ENCODE assay signal across 9 cellular contexts in genomic region chr1:205977348-205978014, GRCh38. TPM values are rescaled to one million over a fixed set of nuclear protein-coding genes. Genes with fewer than 3 reads are reported as not detected.
DNase-seq lines count a peak whose midpoint lies in the region; ATAC-seq and TF ChIP-seq lines count a peak whose summit lies in the region.
"Had no signal": no experiment of that assay in that cellular context is flagged by ENCODE, and none has a peak within 500 bp of the region (broad histone marks: within the 10 kb centered on the region; RNA-seq: fewer than 3 reads in every experiment).

No MANE protein-coding gene starts in this region.

- H3K4me3 ChIP-seq in DND-41 (ENCODE audit: low read depth in 1 of 2, low read length in 2 of 2), result no peak overlapping the region
- H3K4me3 ChIP-seq in esophagus muscularis mucosa, result no peak overlapping the region

- 94% methylated on average over 2 of the region's 2 CpGs for WGBS in esophagus muscularis mucosa

- H3K27me3 ChIP-seq in DND-41 (ENCODE audit: insufficient read depth, low read length, poor library complexity) (no peaks in the 10 kb centered on the region), esophagus muscularis mucosa (peaks cover 0 to 5% (median 0%) of the 10 kb centered on the region in 4 donors)

- DNase-seq in DND-41, result peak; percentile 71
- peak; percentile 50 for DNase-seq in KG1 (lab: John Stamatoyannopoulos, UW)
- peak; percentile 88 for DNase-seq in OCI-M1 (lab: John Stamatoyannopoulos, UW)
- peak; percentile 66 for DNase-seq in activated T-cell treated with anti-CD3 and anti-CD28 coated beads for 24 hours (ENCODE audit: low read depth)
- DNase-seq in esophagus muscularis mucosa (ENCODE audit: extremely low spot score), result no peak
- DNase-seq in naive thymus-derived CD8-positive, alpha-beta T cell, result peak; percentile 56 to 83 (median 72)
- DNase-seq in stimulated activated CD8-positive, alpha-beta memory T cell treated with anti-CD3 and anti-CD28 coated beads, Interleukin-7, amount 100 ng/mL, for 4 hours (ENCODE audit: low read depth in 2 of 2), result peak; percentile 52 to 53

- H3K4me2 ChIP-seq in DND-41 (ENCODE audit: insufficient read depth, low read length), result no peak overlapping the region

- TF ChIP-seq POLR2A in esophagus muscularis mucosa (IDR thresholded peaks at IDR 0.05; ENCODE audit: low read depth), result no peak

- H3K27ac Mint-ChIP-seq in naive thymus-derived CD8-positive, alpha-beta T cell, result no peak overlapping the region
- H3K27ac Mint-ChIP-seq: dendritic cell treated with granulocyte-macrophage colony-stimulating factor and Interleukin-4, amounts not matched to agents 40 ng/mL and 50 ng/mL, for 4 days had no signal

- peaks cover 16% of the 10 kb centered on the region; the same call in 1 of the 2 replicates for H4K20me1 ChIP-seq in DND-41 (ENCODE audit: insufficient read depth, low read length)

- intact Hi-C loops in esophagus muscularis mucosa (cut with DNase I), result loop anchor here (1.0 to 5.0 kb wide), 4 partner anchors 59 to 385 kb away; no protein-coding TSS in a partner anchor

- H3K27me3 Mint-ChIP-seq in naive thymus-derived CD8-positive, alpha-beta T cell, result peaks cover 0 to 2% (median 0%) of the 10 kb centered on the region in 5 donors

- no peaks in the 10 kb centered on the region for H3K36me3 ChIP-seq in DND-41 (ENCODE audit: insufficient read depth, low read length)
- H3K36me3 ChIP-seq in esophagus muscularis mucosa, result no peaks in the 10 kb centered on the region

- peaks cover 0 to 12% (median 0%) of the 10 kb centered on the region in 4 donors for H3K4me1 Mint-ChIP-seq in naive thymus-derived CD8-positive, alpha-beta T cell

- peaks cover 0 to 7% (median 0%) of the 10 kb centered on the region in 9 donors for H3K9me3 Mint-ChIP-seq in naive thymus-derived CD8-positive, alpha-beta T cell
- H3K9me3 Mint-ChIP-seq: dendritic cell treated with granulocyte-macrophage colony-stimulating factor and Interleukin-4, amounts not matched to agents 40 ng/mL and 50 ng/mL, for 4 days had no signal

- POLR2A ChIA-PET in naive thymus-derived CD8-positive, alpha-beta T cell (lab: Charles Lee), result interaction anchor here (1.1 kb wide), 1 partner anchor 19 kb away, joined by 9 read pairs; no protein-coding TSS in a partner anchor

- no peaks in the 10 kb centered on the region for H3K9me3 ChIP-seq in DND-41 (ENCODE audit: insufficient read depth, low read length, severe bottlenecking)
- no peaks in the 10 kb centered on the region for H3K9me3 ChIP-seq in esophagus muscularis mucosa

- TF ChIP-seq EP300 in esophagus muscularis mucosa (IDR thresholded peaks at IDR 0.05), result no peak

- TF ChIP-seq CTCF in DND-41 (IDR thresholded peaks at IDR 0.05; ENCODE audit: borderline replicate concordance, extremely low read depth, low read length, poor library complexity, severe bottlenecking), result peak; percentile 98
- peak; percentile 90 to 96 (median 96) for TF ChIP-seq CTCF in esophagus muscularis mucosa (IDR thresholded peaks at IDR 0.05)

- no peak overlapping the region for H3K27ac ChIP-seq in DND-41 (ENCODE audit: low read length)
- H3K27ac ChIP-seq in esophagus muscularis mucosa (replicated peaks in 1 of 4), result no peak overlapping the region

- peak; percentile 91 for ATAC-seq in DND-41 (ENCODE audit: insufficient read depth, low read depth)
- ATAC-seq in naive thymus-derived CD8-positive, alpha-beta T cell, result peak; percentile 79 to 88
- ATAC-seq in GM18519 (IDR thresholded peaks at IDR 0.05; ENCODE audit: low FRiP score, unreplicated experiment), result no peak

- H3K79me2 ChIP-seq in DND-41 (ENCODE audit: insufficient read depth, low read length), result no peaks in the 10 kb centered on the region

- H2AFZ ChIP-seq in DND-41 (ENCODE audit: low read depth, low read length), result no peak overlapping the region

- H3K36me3 Mint-ChIP-seq in naive thymus-derived CD8-positive, alpha-beta T cell, result peaks cover 0 to 8% (median 0%) of the 10 kb centered on the region in 3 donors

- no peaks in the 10 kb centered on the region for H3K4me1 ChIP-seq in DND-41 (ENCODE audit: insufficient read depth, low read length)
- peaks cover 0 to 19% (median 3%) of the 10 kb centered on the region in 4 donors for H3K4me1 ChIP-seq in esophagus muscularis mucosa

- H3K4me3 Mint-ChIP-seq in naive thymus-derived CD8-positive, alpha-beta T cell, result no peak overlapping the region
- H3K4me3 Mint-ChIP-seq: dendritic cell treated with granulocyte-macrophage colony-stimulating factor and Interleukin-4, amounts not matched to agents 40 ng/mL and 50 ng/mL, for 4 days had no signal

- H3K9ac ChIP-seq in DND-41 (ENCODE audit: low read depth, low read length), result no peak overlapping the region

RNA-seq across cellular contexts. Expression of gene RAB7B, which starts 25.7 kb away (rescaled TPM):
- total RNA-seq in esophagus muscularis mucosa, result 1 to 10 TPM in 3 of 4 donors, under 1 TPM in 1; 0.32 to 2.5 (median 1.8) TPM
- not detected for total RNA-seq in naive thymus-derived CD8-positive, alpha-beta T cell
- not detected for polyA plus RNA-seq in naive thymus-derived CD8-positive, alpha-beta T cell

RNA-seq across cellular contexts. Expression of gene SLC26A9, which starts 34.2 kb away (rescaled TPM):
- total RNA-seq in esophagus muscularis mucosa, result under 1 TPM in 1 of 4 donors, not detected in 3; under 0.01 TPM
- not detected for total RNA-seq in naive thymus-derived CD8-positive, alpha-beta T cell
- polyA plus RNA-seq in naive thymus-derived CD8-positive, alpha-beta T cell, result not detected

RNA-seq across cellular contexts. Expression of gene CTSE, which starts 46.2 kb away (rescaled TPM):
- total RNA-seq in esophagus muscularis mucosa, result under 1 TPM in 1 of 4 donors, not detected in 3; 0.13 TPM
- not detected for total RNA-seq in naive thymus-derived CD8-positive, alpha-beta T cell
- polyA plus RNA-seq in naive thymus-derived CD8-positive, alpha-beta T cell, result not detected
